ENCODE assay signal across 1 cellular context in the genomic region with DNA sequence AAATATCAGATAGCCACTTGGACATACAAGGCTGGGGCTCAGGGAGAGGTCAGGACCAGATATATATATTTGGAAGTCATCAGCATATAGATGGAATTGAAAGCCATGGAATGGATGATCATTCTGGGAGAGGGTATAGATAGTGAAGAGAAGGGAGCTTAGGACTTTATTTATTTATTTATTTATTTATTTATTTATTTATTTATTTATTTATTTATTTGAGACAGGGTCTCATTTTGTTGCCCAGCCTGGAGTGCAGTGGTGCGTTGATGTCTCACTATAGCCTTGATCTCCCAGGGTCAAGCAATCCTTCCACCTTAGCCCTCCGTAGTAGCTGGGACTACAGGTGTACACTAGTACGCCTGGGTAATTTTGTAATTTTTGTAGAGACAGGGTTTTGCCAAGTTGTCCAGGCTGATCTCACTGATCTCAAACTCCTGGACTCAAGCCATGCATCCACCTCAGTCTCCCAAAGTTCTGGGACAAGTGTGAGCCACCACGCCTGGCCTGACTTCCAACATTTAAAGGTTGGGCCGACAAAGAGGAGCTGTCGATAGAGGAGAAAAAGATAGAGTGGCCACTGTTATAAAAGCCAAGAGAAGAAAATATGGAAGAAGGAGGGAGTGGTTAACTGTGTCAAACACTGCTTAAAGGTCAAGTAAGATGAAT.
A peak's percentile ranks its signal among the peaks of the same experiment; 100 is the strongest.
TF ChIP-seq lines count a peak whose summit lies in the region.

No MANE protein-coding gene starts in this region.

TF ChIP-seq in HEK293, 187 proteins besides CTCF, POLR2A, EP300 and RAD21 (continued from another document and continues in another):
- TF ChIP-seq, protein P1, sequence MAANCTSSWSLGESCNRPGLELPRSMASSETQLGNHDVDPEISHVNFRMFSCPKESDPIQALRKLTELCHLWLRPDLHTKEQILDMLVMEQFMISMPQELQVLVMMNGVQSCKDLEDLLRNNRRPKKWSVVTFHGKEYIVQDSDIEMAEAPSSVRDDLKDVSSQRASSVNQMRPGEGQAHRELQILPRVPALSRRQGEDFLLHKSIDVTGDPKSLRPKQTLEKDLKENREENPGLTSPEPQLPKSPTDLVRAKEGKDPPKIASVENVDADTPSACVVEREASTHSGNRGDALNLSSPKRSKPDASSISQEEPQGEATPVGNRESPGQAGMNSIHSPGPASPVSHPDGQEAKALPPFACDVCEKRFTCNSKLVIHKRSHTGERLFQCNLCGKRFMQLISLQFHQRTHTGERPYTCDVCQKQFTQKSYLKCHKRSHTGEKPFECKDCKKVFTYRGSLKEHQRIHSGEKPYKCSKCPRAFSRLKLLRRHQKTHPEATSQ (tag by site-specific recombination; IDR thresholded peaks at IDR 0.05), result no peak
- no peak for TF ChIP-seq ZSCAN30 (tag by site-specific recombination; IDR thresholded peaks at IDR 0.05)
- no peak for TF ChIP-seq ZNF174 (tag by site-specific recombination; IDR thresholded peaks at IDR 0.05)
- TF ChIP-seq TRIM28 (IDR thresholded peaks at IDR 0.05; ENCODE audit: borderline replicate concordance, low read length), result no peak
- TF ChIP-seq, protein P2, sequence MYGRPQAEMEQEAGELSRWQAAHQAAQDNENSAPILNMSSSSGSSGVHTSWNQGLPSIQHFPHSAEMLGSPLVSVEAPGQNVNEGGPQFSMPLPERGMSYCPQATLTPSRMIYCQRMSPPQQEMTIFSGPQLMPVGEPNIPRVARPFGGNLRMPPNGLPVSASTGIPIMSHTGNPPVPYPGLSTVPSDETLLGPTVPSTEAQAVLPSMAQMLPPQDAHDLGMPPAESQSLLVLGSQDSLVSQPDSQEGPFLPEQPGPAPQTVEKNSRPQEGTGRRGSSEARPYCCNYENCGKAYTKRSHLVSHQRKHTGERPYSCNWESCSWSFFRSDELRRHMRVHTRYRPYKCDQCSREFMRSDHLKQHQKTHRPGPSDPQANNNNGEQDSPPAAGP (tag by site-specific recombination; IDR thresholded peaks at IDR 0.05), result no peak
- TF ChIP-seq REST (tag by site-specific recombination; IDR thresholded peaks at IDR 0.05), result peak; percentile 84
- peak; percentile 97 for TF ChIP-seq ZNF394 (tag by site-specific recombination; IDR thresholded peaks at IDR 0.05; ENCODE audit: borderline replicate concordance)
- TF ChIP-seq ZBTB1 (tag by site-specific recombination; IDR thresholded peaks at IDR 0.05), result 0 out of 2 replicates have a peak, but pooled peaks have one; percentile 36
- TF ChIP-seq, protein P3, sequence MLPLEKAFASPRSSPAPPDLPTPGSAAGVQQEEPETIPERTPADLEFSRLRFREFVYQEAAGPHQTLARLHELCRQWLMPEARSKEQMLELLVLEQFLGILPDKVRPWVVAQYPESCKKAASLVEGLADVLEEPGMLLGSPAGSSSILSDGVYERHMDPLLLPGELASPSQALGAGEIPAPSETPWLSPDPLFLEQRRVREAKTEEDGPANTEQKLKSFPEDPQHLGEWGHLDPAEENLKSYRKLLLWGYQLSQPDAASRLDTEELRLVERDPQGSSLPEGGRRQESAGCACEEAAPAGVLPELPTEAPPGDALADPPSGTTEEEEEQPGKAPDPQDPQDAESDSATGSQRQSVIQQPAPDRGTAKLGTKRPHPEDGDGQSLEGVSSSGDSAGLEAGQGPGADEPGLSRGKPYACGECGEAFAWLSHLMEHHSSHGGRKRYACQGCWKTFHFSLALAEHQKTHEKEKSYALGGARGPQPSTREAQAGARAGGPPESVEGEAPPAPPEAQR (tag by site-specific recombination; IDR thresholded peaks at IDR 0.05), result no peak
- no peak for TF ChIP-seq ZNF529 (tag by site-specific recombination; IDR thresholded peaks at IDR 0.05; ENCODE audit: insufficient replicate concordance)
- TF ChIP-seq KLF16 (tag by site-specific recombination; IDR thresholded peaks at IDR 0.05), result no peak
- no peak for TF ChIP-seq ZNF391 (tag by site-specific recombination; IDR thresholded peaks at IDR 0.05; ENCODE audit: borderline replicate concordance, low read depth)
- peak; percentile 23; the same call in 1 of the 2 replicates for TF ChIP-seq TSHZ1 (tag by site-specific recombination; IDR thresholded peaks at IDR 0.05; ENCODE audit: borderline replicate concordance)
- no peak for TF ChIP-seq ZNF76 (tag by site-specific recombination; IDR thresholded peaks at IDR 0.05; ENCODE audit: borderline replicate concordance, low read depth)
- TF ChIP-seq ELK4 (IDR thresholded peaks at IDR 0.05; ENCODE audit: borderline replicate concordance, low read depth, low read length), result no peak
- TF ChIP-seq ZNF610 (tag by site-specific recombination; IDR thresholded peaks at IDR 0.05; ENCODE audit: borderline replicate concordance), result no peak
- no peak for TF ChIP-seq PRDM10 (tag by site-specific recombination; IDR thresholded peaks at IDR 0.05)
- no peak for TF ChIP-seq ZSCAN23 (tag by site-specific recombination; IDR thresholded peaks at IDR 0.05)
- no peak for TF ChIP-seq ZNF843 (tag by site-specific recombination; IDR thresholded peaks at IDR 0.05)
- TF ChIP-seq ZNF645 (tag by site-specific recombination; IDR thresholded peaks at IDR 0.05), result no peak
- TF ChIP-seq ZFP3 (tag by site-specific recombination; IDR thresholded peaks at IDR 0.05; ENCODE audit: low read depth), result peak; percentile 34; the same call in 1 of the 2 replicates
- no peak for TF ChIP-seq ZFHX2 (tag by site-specific recombination; conservative IDR thresholded peaks at IDR 0.05)
- no peak for TF ChIP-seq KLF1 (tag by site-specific recombination; IDR thresholded peaks at IDR 0.05)
- no peak for TF ChIP-seq ZNF335 (tag by site-specific recombination; conservative IDR thresholded peaks at IDR 0.05)
- TF ChIP-seq ZNF629 (tag by site-specific recombination; IDR thresholded peaks at IDR 0.05), result peak; percentile 40; the same call in 1 of the 2 replicates
- peak; percentile 81; the same call in 1 of the 2 replicates for TF ChIP-seq ZNF266 (tag by site-specific recombination; IDR thresholded peaks at IDR 0.05; ENCODE audit: low read depth)
- no peak for TF ChIP-seq ZNF473 (tag by site-specific recombination; IDR thresholded peaks at IDR 0.05)
- no peak; the same call in 1 of the 2 replicates for TF ChIP-seq GLI2 (tag by site-specific recombination; IDR thresholded peaks at IDR 0.05; ENCODE audit: borderline replicate concordance, low read depth)
- no peak for TF ChIP-seq YY2 (tag by site-specific recombination; IDR thresholded peaks at IDR 0.05)
- TF ChIP-seq, protein P4, sequence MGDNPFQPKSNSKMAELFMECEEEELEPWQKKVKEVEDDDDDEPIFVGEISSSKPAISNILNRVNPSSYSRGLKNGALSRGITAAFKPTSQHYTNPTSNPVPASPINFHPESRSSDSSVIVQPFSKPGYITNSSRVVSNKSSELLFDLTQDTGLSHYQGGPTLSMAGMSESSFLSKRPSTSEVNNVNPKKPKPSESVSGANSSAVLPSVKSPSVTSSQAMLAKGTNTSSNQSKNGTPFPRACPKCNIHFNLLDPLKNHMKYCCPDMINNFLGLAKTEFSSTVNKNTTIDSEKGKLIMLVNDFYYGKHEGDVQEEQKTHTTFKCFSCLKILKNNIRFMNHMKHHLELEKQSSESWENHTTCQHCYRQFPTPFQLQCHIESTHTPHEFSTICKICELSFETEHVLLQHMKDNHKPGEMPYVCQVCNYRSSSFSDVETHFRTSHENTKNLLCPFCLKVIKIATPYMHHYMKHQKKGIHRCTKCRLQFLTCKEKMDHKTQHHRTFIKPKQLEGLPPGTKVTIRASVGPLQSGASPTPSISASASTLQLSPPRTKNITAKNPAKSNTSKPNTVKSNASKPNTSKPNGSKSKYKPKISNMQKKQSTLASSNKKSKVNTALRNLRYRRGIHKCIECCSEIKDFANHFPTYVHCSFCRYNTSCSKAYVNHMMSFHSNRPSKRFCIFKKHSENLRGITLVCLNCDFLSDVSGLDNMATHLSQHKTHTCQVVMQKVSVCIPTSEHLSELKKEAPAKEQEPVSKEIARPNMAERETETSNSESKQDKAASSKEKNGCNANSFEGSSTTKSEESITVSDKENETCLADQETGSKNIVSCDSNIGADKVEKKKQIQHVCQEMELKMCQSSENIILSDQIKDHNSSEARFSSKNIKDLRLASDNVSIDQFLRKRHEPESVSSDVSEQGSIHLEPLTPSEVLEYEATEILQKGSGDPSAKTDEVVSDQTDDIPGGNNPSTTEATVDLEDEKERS (tag by site-specific recombination; IDR thresholded peaks at IDR 0.05), result no peak
- TF ChIP-seq ZNF350 (tag by site-specific recombination; IDR thresholded peaks at IDR 0.05), result no peak
- TF ChIP-seq ZNF416 (tag by site-specific recombination; IDR thresholded peaks at IDR 0.05), result no peak
- no peak for TF ChIP-seq SCRT1 (tag by site-specific recombination; IDR thresholded peaks at IDR 0.05; ENCODE audit: borderline replicate concordance)
